In genomic region chrX:150880808-150881165, GRCh38 we compare ENCODE assay signal across 12 cellular contexts. TPM values are rescaled to one million over a fixed set of nuclear protein-coding genes. Genes with fewer than 3 reads are reported as not detected.
A peak's percentile ranks its signal among the peaks of the same experiment; 100 is the strongest.
DNase-seq lines count a peak whose midpoint lies in the region; ATAC-seq and TF ChIP-seq lines count a peak whose summit lies in the region.
"Had no signal": no experiment of that assay in that cellular context is flagged by ENCODE, and none has a peak within 500 bp of the region (broad histone marks: within the 10 kb centered on the region; RNA-seq: fewer than 3 reads in every experiment).

No MANE protein-coding gene starts in this region.

- no peaks in the 10 kb centered on the region for H3K9me3 ChIP-seq in CD8-positive, alpha-beta T cell (ENCODE audit: low read length)
- H3K9me3 ChIP-seq: spleen, testis had no signal

- no peaks in the 10 kb centered on the region for H3K27me3 Mint-ChIP-seq in CD8-positive, alpha-beta T cell (ENCODE audit: low read depth)
- no peaks in the 10 kb centered on the region for H3K27me3 Mint-ChIP-seq in activated naive CD8-positive, alpha-beta T cell
- H3K27me3 Mint-ChIP-seq: dendritic cell treated with granulocyte-macrophage colony-stimulating factor and Interleukin-4, amounts not matched to agents 40 ng/mL and 50 ng/mL, for 4 days had no signal

- no peak overlapping the region for H3K27ac ChIP-seq in CD8-positive, alpha-beta T cell (ENCODE audit: low read depth, low read length)
- H3K27ac ChIP-seq: C4-2B, testis had no signal

- POLR2A ChIA-PET in CD8-positive, alpha-beta T cell (lab: Charles Lee) = no interaction called here

- peaks cover 11% of the 10 kb centered on the region for H3K4me1 ChIP-seq in CD8-positive, alpha-beta T cell (ENCODE audit: insufficient read depth, low read length)
- H3K4me1 ChIP-seq: testis had no signal

- DNase-seq in CD8-positive, alpha-beta T cell = no peak
- no peak for DNase-seq in iPS-NIHi7 (ENCODE audit: extremely low spot score)
- DNase-seq in NCI-H748 treated with DMSO at 0.1 percent for 48 hours (lab: John Stamatoyannopoulos, UW) = no peak
- no peak for DNase-seq in NCI-H526 (lab: John Stamatoyannopoulos, UW)
- DNase-seq: GDM1, spleen, testis had no signal

- no peaks in the 10 kb centered on the region for H3K36me3 ChIP-seq in CD8-positive, alpha-beta T cell (ENCODE audit: insufficient read depth, low read length)
- H3K36me3 ChIP-seq: spleen had no signal

- H3K9me3 Mint-ChIP-seq in CD8-positive, alpha-beta T cell = no peaks in the 10 kb centered on the region
- H3K9me3 Mint-ChIP-seq in activated naive CD8-positive, alpha-beta T cell (ENCODE audit: low read depth) = no peaks in the 10 kb centered on the region

- peak overlapping the region; percentile 71 for H3K27ac Mint-ChIP-seq in CD8-positive, alpha-beta T cell
- peak overlapping the region; percentile 83 for H3K27ac Mint-ChIP-seq in activated naive CD8-positive, alpha-beta T cell
- H3K27ac Mint-ChIP-seq: dendritic cell treated with granulocyte-macrophage colony-stimulating factor and Interleukin-4, amounts not matched to agents 40 ng/mL and 50 ng/mL, for 4 days had no signal

- H3K4me3 ChIP-seq in CD8-positive, alpha-beta T cell (ENCODE audit: low read depth, low read length) = no peak overlapping the region
- H3K4me3 ChIP-seq: spleen, testis had no signal

- intact Hi-C loops in CD8-positive, alpha-beta T cell (cut with DNase I, micrococcal nuclease) = no loop called here

- no peak for ATAC-seq in CD8-positive, alpha-beta T cell
- ATAC-seq in GM18511 (IDR thresholded peaks at IDR 0.05; ENCODE audit: unreplicated experiment) (peak; percentile 6), HG03025 (IDR thresholded peaks at IDR 0.05; ENCODE audit: low FRiP score, unreplicated experiment) (peak; percentile 6)

- H3K4me1 Mint-ChIP-seq in CD8-positive, alpha-beta T cell (ENCODE audit: low read depth) = peaks cover 23% of the 10 kb centered on the region
- H3K4me1 Mint-ChIP-seq in activated naive CD8-positive, alpha-beta T cell (ENCODE audit: low read depth) = peaks cover 35% of the 10 kb centered on the region

- H3K36me3 Mint-ChIP-seq in CD8-positive, alpha-beta T cell = peaks cover 3% of the 10 kb centered on the region
- H3K36me3 Mint-ChIP-seq in activated naive CD8-positive, alpha-beta T cell = peaks cover 3% of the 10 kb centered on the region

- H3K27me3 ChIP-seq in CD8-positive, alpha-beta T cell (ENCODE audit: insufficient read depth, low read length) = no peaks in the 10 kb centered on the region
- H3K27me3 ChIP-seq: spleen, testis had no signal

- TF ChIP-seq CTCF in CD8-positive, alpha-beta T cell (IDR thresholded peaks at IDR 0.05) = no peak

- CTCF ChIA-PET in CD8-positive, alpha-beta T cell (lab: Charles Lee) = no interaction called here

- H3K4me3 Mint-ChIP-seq in CD8-positive, alpha-beta T cell = no peak overlapping the region
- no peak overlapping the region for H3K4me3 Mint-ChIP-seq in activated naive CD8-positive, alpha-beta T cell
- H3K4me3 Mint-ChIP-seq: dendritic cell treated with granulocyte-macrophage colony-stimulating factor and Interleukin-4, amounts not matched to agents 40 ng/mL and 50 ng/mL, for 4 days had no signal

RNA-seq across cellular contexts. Expression of gene CD99L2, which starts 17.7 kb away (rescaled TPM):
- 1 to 10 TPM; 6.4 TPM for total RNA-seq in CD8-positive, alpha-beta T cell
